18 cellular contexts compared by ENCODE assay signal in genomic region chr20:61119263-61119662, GRCh38.
"Had no signal": no experiment of that assay in that cellular context is flagged by ENCODE, and none has a peak within 500 bp of the region (broad histone marks: within the 10 kb centered on the region; RNA-seq: fewer than 3 reads in every experiment).

No MANE protein-coding gene starts in this region.

- H3K9me3 ChIP-seq: gastrocnemius medialis, heart right ventricle, ovary, right atrium auricular region, suprapubic skin, thyroid gland had no signal

- H3K27me3 ChIP-seq: neural progenitor cell, ovary, right atrium auricular region, thyroid gland had no signal

- H3K4me1 ChIP-seq: gastrocnemius medialis, right atrium auricular region, suprapubic skin, thyroid gland had no signal

- H3K4me2 ChIP-seq: neural progenitor cell had no signal

- DNase-seq: effector memory CD4-positive, alpha-beta T cell; gastrocnemius medialis; heart right ventricle; islet precursor cell; midbrain; nucleus accumbens; ovary; stimulated activated CD4-positive, alpha-beta T cell treated with anti-CD3 and anti-CD28 coated beads, Interleukin-4, amount 100 ng/mL, for 1 hour; stimulated activated CD8-positive, alpha-beta memory T cell treated with anti-CD3 and anti-CD28 coated beads, Interleukin-4, amount 100 ng/mL, for 48 hours; stimulated activated naive CD8-positive, alpha-beta T cell treated with anti-CD3 and anti-CD28 coated beads, Interleukin-15, Interleukin-2, amounts not matched to agents 100 U/mL and 50 U/mL, for 24 hours; thyroid gland had no signal

- H3K27ac ChIP-seq: gastrocnemius medialis, heart right ventricle, neural progenitor cell, ovary, right atrium auricular region, suprapubic skin, thyroid gland had no signal

- H3K4me3 ChIP-seq: gastrocnemius medialis, heart right ventricle, neural progenitor cell, ovary, right atrium auricular region, suprapubic skin, thyroid gland had no signal

- H2AFZ ChIP-seq: neural progenitor cell had no signal

- H3K9ac ChIP-seq: neural progenitor cell had no signal

- ATAC-seq: esophagus mucosa; gastrocnemius medialis; heart right ventricle; left lobe of liver; natural killer cell treated with Interleukin-12 subunit alpha and Interleukin-12 subunit beta and Interleukin-15 and Interleukin-18, amount 100 ng/mL, for 72 hours; stimulated activated effector memory CD8-positive, alpha-beta T cell treated with anti-CD3 and anti-CD28 coated beads, Interleukin-12 subunit alpha, Interleukin-12 subunit beta, amount 100 ng/mL, for 72 hours; stimulated activated naive CD8-positive, alpha-beta T cell treated with anti-CD3 and anti-CD28 coated beads, Interleukin-15, Interleukin-2, amounts not matched to agents 100 U/mL and 50 U/mL, for 24 hours had no signal

- H3K36me3 ChIP-seq: gastrocnemius medialis, heart right ventricle, neural progenitor cell, ovary, right atrium auricular region, suprapubic skin, thyroid gland had no signal
